8 cellular contexts compared by ENCODE assay signal in the genomic region with DNA sequence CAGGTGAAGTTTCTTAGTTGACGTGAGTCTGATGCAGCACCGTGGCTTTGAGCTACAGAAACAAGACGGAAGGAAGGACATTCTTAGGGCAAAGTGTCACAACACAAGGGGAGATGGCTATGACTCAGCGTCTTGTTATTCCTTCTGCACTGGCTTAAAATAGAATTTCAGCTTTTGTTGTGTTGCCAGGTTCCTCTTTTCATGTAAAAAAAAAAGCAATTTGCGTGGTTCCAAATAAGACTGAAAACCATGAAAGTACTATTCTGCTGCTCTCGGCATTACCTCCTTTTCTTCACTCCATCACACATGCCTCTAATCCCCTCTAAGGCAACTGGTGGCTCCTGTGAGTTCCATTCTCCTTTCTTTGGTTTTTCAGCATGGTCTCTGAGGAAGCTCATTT.
A peak's percentile ranks its signal among the peaks of the same experiment; 100 is the strongest.
DNase-seq lines count a peak whose midpoint lies in the region; ATAC-seq and TF ChIP-seq lines count a peak whose summit lies in the region.

No MANE protein-coding gene starts in this region.

- ATAC-seq in foreskin keratinocyte (peak; percentile 49), HG03439 (IDR thresholded peaks at IDR 0.05; ENCODE audit: unreplicated experiment) (no peak), GM21360 (IDR thresholded peaks at IDR 0.05; ENCODE audit: unreplicated experiment) (no peak)

- H3K9me3 ChIP-seq in GM23248 (ENCODE audit: low read depth) (no peaks in the 10 kb centered on the region), SJSA1 (replicated peaks) (no peaks in the 10 kb centered on the region), smooth muscle cell (replicated peaks; ENCODE audit: low read depth) (no peaks in the 10 kb centered on the region)

- peaks cover 44% of the 10 kb centered on the region for H3F3A ChIP-seq in GM23248 (ENCODE audit: insufficient read depth)
- H3F3A ChIP-seq in smooth muscle cell (ENCODE audit: low read depth), result peaks cover 39% of the 10 kb centered on the region

- in situ Hi-C loops in GM23248 (cut with MboI), result no loop called here

- no peaks in the 10 kb centered on the region for H3K9me2 ChIP-seq in GM23248 (ENCODE audit: insufficient read depth)

- H3K4me1 ChIP-seq in GM23248 (ENCODE audit: insufficient read depth), result peaks cover 51% of the 10 kb centered on the region
- H3K4me1 ChIP-seq in SJSA1 (replicated peaks), result peaks cover 63% of the 10 kb centered on the region
- peaks cover 29% of the 10 kb centered on the region for H3K4me1 ChIP-seq in foreskin keratinocyte
- H3K4me1 ChIP-seq in smooth muscle cell (ENCODE audit: low read depth), result peaks cover 41% of the 10 kb centered on the region

- peak overlapping the region; percentile 89 for H3K27ac ChIP-seq in GM23248
- H3K27ac ChIP-seq in SJSA1, result peak overlapping the region; percentile 82
- H3K27ac ChIP-seq in foreskin keratinocyte, result no peak overlapping the region
- peak overlapping the region; percentile 99 for H3K27ac ChIP-seq in smooth muscle cell (ENCODE audit: low read depth)

- H3K9ac ChIP-seq in GM23248 (peak overlapping the region; percentile 67), smooth muscle cell (ENCODE audit: low read depth) (peak overlapping the region; percentile 91)

- H2AFZ ChIP-seq in GM23248 (no peak overlapping the region), smooth muscle cell (ENCODE audit: low read depth) (no peak overlapping the region)

- peak overlapping the region; percentile 50 for H3K4me2 ChIP-seq in GM23248 (ENCODE audit: unreplicated experiment)
- peak overlapping the region; percentile 73 for H3K4me2 ChIP-seq in smooth muscle cell

- H3K4me3 ChIP-seq in GM23248 (0 out of 2 replicates have a peak overlapping the region, but pooled peaks have one; percentile 4), SJSA1 (no peak overlapping the region), smooth muscle cell (no peak overlapping the region)

- TF ChIP-seq CTCF in foreskin keratinocyte (conservative IDR thresholded peaks at IDR 0.05) (no peak), smooth muscle cell (IDR thresholded peaks at IDR 0.05; ENCODE audit: borderline replicate concordance, insufficient read depth, poor library complexity, severe bottlenecking) (no peak)

- no peaks in the 10 kb centered on the region; the same call in 1 of the 2 replicates for H3K79me2 ChIP-seq in GM23248 (ENCODE audit: insufficient read depth)
- H3K79me2 ChIP-seq in smooth muscle cell (ENCODE audit: low read depth), result peaks cover 6% of the 10 kb centered on the region

- H4K20me1 ChIP-seq in GM23248 (ENCODE audit: insufficient read depth) (no peaks in the 10 kb centered on the region), smooth muscle cell (ENCODE audit: low read depth) (no peaks in the 10 kb centered on the region)

- H3K27me3 ChIP-seq in GM23248 (replicated peaks; ENCODE audit: insufficient read depth), result no peaks in the 10 kb centered on the region
- H3K27me3 ChIP-seq in SJSA1 (replicated peaks), result no peaks in the 10 kb centered on the region
- no peaks in the 10 kb centered on the region for H3K27me3 ChIP-seq in foreskin keratinocyte
- H3K27me3 ChIP-seq in smooth muscle cell (ENCODE audit: low read depth), result no peaks in the 10 kb centered on the region

- WGBS in GM23248 (ENCODE audit: low coverage in 1 of 2, low lambda C conversion rate in 2 of 2, missing lambda C conversion rate in 2 of 2), 2 experiments, result 1 to 5% methylated on average over 6 of the region's 6 CpGs
- 2% methylated on average over 6 of the region's 6 CpGs for WGBS in smooth muscle cell (ENCODE audit: low lambda C conversion rate)

- DNase-seq in GM23248 (peak; percentile 93), SJSA1 (ENCODE audit: low read depth in 1 of 2, low spot score in 2 of 2) (peak; percentile 61 to 79), foreskin keratinocyte (peak in 1 of 2 donors; percentile 80), smooth muscle cell (lab: John Stamatoyannopoulos, UW; ENCODE audit: unreplicated experiment) (no peak), NCI-H524 treated with DMSO at 0.1 percent for 48 hours (lab: John Stamatoyannopoulos, UW) (no peak)
- DNase-seq in activated CD4-positive, alpha-beta T cell treated with anti-CD3 and anti-CD28 coated beads for 4 hours, result no peak

- H3K36me3 ChIP-seq in GM23248 (ENCODE audit: low read depth) (peaks cover 16% of the 10 kb centered on the region; the same call in 1 of the 2 replicates), SJSA1 (peaks cover 15% of the 10 kb centered on the region), smooth muscle cell (ENCODE audit: low read depth) (no peaks in the 10 kb centered on the region)

Comparison
In these comparisons a context has a peak if more than half of its experiments do, and no peak if none do; other contexts are left out.
1. DNase-seq: peak in GM23248 (single experiment) and SJSA1 (2 of 2); none in smooth muscle cell (single experiment), activated CD4-positive, alpha-beta T cell treated with anti-CD3 and anti-CD28 coated beads for 4 hours (0 of 2) and NCI-H524 treated with DMSO at 0.1 percent for 48 hours (single experiment).